1 cellular context compared by ENCODE assay signal in the genomic region with DNA sequence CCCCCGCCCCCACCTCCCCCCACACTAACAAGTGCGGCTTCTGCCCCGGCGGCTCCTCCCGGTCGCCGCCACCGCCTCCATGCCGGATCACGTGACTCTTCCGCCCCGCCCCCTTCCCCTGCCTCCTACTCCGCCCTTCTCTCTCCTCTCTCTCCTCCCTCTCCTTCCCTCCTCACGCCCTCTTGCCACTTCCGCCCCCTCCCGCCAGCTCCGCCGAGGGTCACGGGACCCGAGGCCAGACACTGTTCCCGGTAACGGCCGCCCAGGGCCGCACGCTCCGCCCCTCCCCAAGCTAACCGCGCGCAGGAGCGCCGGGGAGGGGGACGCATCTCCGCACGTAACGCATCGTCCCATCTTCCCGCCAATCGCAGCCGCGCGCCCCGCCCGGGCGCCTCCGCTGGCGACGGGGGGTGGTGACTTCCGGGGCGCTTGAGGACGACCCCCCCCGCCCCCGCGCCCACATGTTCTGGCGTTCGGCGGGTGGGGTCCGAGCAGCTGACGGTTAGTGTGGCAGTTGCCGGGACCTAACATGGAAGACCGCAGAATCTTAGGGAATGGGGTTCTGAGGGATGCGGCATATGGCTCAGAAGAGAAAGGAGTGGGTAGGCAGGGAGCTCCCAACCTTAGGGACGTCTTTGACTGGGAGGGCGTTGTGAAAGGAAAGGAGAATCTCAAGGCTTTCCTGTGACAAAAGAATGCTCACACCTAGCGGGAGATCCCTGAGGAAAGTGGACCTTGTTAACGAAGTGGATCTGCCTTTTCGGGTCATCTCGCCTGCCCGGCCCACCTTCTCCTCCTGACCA.
A peak's percentile ranks its signal among the peaks of the same experiment; 100 is the strongest.
TF ChIP-seq lines count a peak whose summit lies in the region.

A gene with protein sequence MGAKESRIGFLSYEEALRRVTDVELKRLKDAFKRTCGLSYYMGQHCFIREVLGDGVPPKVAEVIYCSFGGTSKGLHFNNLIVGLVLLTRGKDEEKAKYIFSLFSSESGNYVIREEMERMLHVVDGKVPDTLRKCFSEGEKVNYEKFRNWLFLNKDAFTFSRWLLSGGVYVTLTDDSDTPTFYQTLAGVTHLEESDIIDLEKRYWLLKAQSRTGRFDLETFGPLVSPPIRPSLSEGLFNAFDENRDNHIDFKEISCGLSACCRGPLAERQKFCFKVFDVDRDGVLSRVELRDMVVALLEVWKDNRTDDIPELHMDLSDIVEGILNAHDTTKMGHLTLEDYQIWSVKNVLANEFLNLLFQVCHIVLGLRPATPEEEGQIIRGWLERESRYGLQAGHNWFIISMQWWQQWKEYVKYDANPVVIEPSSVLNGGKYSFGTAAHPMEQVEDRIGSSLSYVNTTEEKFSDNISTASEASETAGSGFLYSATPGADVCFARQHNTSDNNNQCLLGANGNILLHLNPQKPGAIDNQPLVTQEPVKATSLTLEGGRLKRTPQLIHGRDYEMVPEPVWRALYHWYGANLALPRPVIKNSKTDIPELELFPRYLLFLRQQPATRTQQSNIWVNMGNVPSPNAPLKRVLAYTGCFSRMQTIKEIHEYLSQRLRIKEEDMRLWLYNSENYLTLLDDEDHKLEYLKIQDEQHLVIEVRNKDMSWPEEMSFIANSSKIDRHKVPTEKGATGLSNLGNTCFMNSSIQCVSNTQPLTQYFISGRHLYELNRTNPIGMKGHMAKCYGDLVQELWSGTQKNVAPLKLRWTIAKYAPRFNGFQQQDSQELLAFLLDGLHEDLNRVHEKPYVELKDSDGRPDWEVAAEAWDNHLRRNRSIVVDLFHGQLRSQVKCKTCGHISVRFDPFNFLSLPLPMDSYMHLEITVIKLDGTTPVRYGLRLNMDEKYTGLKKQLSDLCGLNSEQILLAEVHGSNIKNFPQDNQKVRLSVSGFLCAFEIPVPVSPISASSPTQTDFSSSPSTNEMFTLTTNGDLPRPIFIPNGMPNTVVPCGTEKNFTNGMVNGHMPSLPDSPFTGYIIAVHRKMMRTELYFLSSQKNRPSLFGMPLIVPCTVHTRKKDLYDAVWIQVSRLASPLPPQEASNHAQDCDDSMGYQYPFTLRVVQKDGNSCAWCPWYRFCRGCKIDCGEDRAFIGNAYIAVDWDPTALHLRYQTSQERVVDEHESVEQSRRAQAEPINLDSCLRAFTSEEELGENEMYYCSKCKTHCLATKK (N-terminal part only) (minus strand): TSS at position 92 of the 803 bp plus-strand sequence. CDS start 194 bp downstream, outside the sequence.

TF ChIP-seq in HepG2, 621 proteins besides CTCF, POLR2A, EP300 and RAD21 (continued from another document and continues in another):
- no peak for TF ChIP-seq NFE2 (CRISPR knock-in tag; IDR thresholded peaks at IDR 0.05)
- TF ChIP-seq ZBTB38 (CRISPR knock-in tag; IDR thresholded peaks at IDR 0.05) = peak; percentile 52; the same call in 1 of the 2 replicates
- TF ChIP-seq TCF7L2 (IDR thresholded peaks at IDR 0.05; ENCODE audit: low read depth, low read length) = no peak
- TF ChIP-seq NCOA5 (CRISPR knock-in tag; IDR thresholded peaks at IDR 0.05) = no peak
- TF ChIP-seq, protein P1, sequence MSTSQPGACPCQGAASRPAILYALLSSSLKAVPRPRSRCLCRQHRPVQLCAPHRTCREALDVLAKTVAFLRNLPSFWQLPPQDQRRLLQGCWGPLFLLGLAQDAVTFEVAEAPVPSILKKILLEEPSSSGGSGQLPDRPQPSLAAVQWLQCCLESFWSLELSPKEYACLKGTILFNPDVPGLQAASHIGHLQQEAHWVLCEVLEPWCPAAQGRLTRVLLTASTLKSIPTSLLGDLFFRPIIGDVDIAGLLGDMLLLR (CRISPR knock-in tag; IDR thresholded peaks at IDR 0.05) = peak; percentile 81
- TF ChIP-seq, protein P2, sequence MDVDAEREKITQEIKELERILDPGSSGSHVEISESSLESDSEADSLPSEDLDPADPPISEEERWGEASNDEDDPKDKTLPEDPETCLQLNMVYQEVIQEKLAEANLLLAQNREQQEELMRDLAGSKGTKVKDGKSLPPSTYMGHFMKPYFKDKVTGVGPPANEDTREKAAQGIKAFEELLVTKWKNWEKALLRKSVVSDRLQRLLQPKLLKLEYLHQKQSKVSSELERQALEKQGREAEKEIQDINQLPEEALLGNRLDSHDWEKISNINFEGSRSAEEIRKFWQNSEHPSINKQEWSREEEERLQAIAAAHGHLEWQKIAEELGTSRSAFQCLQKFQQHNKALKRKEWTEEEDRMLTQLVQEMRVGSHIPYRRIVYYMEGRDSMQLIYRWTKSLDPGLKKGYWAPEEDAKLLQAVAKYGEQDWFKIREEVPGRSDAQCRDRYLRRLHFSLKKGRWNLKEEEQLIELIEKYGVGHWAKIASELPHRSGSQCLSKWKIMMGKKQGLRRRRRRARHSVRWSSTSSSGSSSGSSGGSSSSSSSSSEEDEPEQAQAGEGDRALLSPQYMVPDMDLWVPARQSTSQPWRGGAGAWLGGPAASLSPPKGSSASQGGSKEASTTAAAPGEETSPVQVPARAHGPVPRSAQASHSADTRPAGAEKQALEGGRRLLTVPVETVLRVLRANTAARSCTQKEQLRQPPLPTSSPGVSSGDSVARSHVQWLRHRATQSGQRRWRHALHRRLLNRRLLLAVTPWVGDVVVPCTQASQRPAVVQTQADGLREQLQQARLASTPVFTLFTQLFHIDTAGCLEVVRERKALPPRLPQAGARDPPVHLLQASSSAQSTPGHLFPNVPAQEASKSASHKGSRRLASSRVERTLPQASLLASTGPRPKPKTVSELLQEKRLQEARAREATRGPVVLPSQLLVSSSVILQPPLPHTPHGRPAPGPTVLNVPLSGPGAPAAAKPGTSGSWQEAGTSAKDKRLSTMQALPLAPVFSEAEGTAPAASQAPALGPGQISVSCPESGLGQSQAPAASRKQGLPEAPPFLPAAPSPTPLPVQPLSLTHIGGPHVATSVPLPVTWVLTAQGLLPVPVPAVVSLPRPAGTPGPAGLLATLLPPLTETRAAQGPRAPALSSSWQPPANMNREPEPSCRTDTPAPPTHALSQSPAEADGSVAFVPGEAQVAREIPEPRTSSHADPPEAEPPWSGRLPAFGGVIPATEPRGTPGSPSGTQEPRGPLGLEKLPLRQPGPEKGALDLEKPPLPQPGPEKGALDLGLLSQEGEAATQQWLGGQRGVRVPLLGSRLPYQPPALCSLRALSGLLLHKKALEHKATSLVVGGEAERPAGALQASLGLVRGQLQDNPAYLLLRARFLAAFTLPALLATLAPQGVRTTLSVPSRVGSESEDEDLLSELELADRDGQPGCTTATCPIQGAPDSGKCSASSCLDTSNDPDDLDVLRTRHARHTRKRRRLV (CRISPR knock-in tag; IDR thresholded peaks at IDR 0.05) = no peak
- TF ChIP-seq ZNF33B (CRISPR knock-in tag; IDR thresholded peaks at IDR 0.05) = 0 out of 2 replicates have a peak, but pooled peaks have one; percentile 60
- TF ChIP-seq, protein P3, sequence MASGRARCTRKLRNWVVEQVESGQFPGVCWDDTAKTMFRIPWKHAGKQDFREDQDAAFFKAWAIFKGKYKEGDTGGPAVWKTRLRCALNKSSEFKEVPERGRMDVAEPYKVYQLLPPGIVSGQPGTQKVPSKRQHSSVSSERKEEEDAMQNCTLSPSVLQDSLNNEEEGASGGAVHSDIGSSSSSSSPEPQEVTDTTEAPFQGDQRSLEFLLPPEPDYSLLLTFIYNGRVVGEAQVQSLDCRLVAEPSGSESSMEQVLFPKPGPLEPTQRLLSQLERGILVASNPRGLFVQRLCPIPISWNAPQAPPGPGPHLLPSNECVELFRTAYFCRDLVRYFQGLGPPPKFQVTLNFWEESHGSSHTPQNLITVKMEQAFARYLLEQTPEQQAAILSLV (CRISPR knock-in tag; IDR thresholded peaks at IDR 0.05; ENCODE audit: borderline replicate concordance) = peak; percentile 89; the same call in 1 of the 2 replicates
- TF ChIP-seq, protein P4, sequence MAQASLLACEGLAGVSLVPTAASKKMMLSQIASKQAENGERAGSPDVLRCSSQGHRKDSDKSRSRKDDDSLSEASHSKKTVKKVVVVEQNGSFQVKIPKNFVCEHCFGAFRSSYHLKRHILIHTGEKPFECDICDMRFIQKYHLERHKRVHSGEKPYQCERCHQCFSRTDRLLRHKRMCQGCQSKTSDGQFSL (CRISPR knock-in tag; IDR thresholded peaks at IDR 0.05) = peak; percentile 96
- no peak for TF ChIP-seq SMARCE1 (IDR thresholded peaks at IDR 0.05; ENCODE audit: borderline replicate concordance)
- TF ChIP-seq, protein P5, sequence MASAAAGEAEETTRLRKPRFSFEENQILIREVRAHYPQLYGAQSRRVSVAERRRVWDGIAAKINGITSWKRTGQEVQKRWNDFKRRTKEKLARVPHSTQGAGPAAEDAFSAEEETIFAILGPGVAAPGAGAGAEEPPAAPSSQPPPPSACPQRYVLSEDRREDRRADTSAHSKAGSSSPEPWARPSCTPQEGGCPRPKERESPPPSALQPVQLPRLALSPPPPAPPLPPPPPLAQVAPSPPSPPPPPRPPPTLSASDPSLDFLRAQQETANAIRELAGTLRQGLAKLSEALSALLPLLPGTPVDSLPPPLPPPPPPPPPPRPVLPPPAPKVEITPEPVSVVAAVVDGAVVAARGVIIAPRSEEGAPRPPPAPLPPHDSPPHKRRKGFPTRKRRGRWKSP (CRISPR knock-in tag; IDR thresholded peaks at IDR 0.05) = peak; percentile 92; the same call in 1 of the 2 replicates
- peak; percentile 99 for TF ChIP-seq RXRB (CRISPR knock-in tag; IDR thresholded peaks at IDR 0.05; ENCODE audit: borderline replicate concordance)
- no peak for TF ChIP-seq ZNF337 (CRISPR knock-in tag; IDR thresholded peaks at IDR 0.05; ENCODE audit: borderline replicate concordance, low read depth)
- TF ChIP-seq ZIK1 (CRISPR knock-in tag; IDR thresholded peaks at IDR 0.05; ENCODE audit: borderline replicate concordance, low read depth) = peak; percentile 88; the same call in 1 of the 2 replicates
- TF ChIP-seq REXO4 (CRISPR knock-in tag; IDR thresholded peaks at IDR 0.05; ENCODE audit: borderline replicate concordance) = no peak
- TF ChIP-seq ZNF598 (CRISPR knock-in tag; IDR thresholded peaks at IDR 0.05; ENCODE audit: borderline replicate concordance) = peak; percentile 48; the same call in 1 of the 2 replicates
- peak; percentile 59; the same call in 1 of the 2 replicates for TF ChIP-seq ZNF792 (CRISPR knock-in tag; IDR thresholded peaks at IDR 0.05)
- no peak for TF ChIP-seq MBNL3 (CRISPR knock-in tag; conservative IDR thresholded peaks at IDR 0.05)
- peak; percentile 96 for TF ChIP-seq GABPB1 (CRISPR knock-in tag; IDR thresholded peaks at IDR 0.05)
- TF ChIP-seq ATF7-NPFF (CRISPR knock-in tag; IDR thresholded peaks at IDR 0.05; ENCODE audit: low read depth) = peak; percentile 90; the same call in 1 of the 2 replicates
- TF ChIP-seq, protein P6, sequence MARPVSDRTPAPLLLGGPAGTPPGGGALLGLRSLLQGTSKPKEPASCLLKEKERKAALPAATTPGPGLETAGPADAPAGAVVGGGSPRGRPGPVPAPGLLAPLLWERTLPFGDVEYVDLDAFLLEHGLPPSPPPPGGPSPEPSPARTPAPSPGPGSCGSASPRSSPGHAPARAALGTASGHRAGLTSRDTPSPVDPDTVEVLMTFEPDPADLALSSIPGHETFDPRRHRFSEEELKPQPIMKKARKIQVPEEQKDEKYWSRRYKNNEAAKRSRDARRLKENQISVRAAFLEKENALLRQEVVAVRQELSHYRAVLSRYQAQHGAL (CRISPR knock-in tag; IDR thresholded peaks at IDR 0.05; ENCODE audit: not compliant biosample characterization) = no peak
- TF ChIP-seq DR1 (CRISPR knock-in tag; IDR thresholded peaks at IDR 0.05) = peak; percentile 90
- TF ChIP-seq ZFP62 (CRISPR knock-in tag; IDR thresholded peaks at IDR 0.05) = no peak
- TF ChIP-seq, protein P7, sequence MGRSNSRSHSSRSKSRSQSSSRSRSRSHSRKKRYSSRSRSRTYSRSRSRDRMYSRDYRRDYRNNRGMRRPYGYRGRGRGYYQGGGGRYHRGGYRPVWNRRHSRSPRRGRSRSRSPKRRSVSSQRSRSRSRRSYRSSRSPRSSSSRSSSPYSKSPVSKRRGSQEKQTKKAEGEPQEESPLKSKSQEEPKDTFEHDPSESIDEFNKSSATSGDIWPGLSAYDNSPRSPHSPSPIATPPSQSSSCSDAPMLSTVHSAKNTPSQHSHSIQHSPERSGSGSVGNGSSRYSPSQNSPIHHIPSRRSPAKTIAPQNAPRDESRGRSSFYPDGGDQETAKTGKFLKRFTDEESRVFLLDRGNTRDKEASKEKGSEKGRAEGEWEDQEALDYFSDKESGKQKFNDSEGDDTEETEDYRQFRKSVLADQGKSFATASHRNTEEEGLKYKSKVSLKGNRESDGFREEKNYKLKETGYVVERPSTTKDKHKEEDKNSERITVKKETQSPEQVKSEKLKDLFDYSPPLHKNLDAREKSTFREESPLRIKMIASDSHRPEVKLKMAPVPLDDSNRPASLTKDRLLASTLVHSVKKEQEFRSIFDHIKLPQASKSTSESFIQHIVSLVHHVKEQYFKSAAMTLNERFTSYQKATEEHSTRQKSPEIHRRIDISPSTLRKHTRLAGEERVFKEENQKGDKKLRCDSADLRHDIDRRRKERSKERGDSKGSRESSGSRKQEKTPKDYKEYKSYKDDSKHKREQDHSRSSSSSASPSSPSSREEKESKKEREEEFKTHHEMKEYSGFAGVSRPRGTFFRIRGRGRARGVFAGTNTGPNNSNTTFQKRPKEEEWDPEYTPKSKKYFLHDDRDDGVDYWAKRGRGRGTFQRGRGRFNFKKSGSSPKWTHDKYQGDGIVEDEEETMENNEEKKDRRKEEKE (IDR thresholded peaks at IDR 0.05) = no peak
- TF ChIP-seq, protein P8, sequence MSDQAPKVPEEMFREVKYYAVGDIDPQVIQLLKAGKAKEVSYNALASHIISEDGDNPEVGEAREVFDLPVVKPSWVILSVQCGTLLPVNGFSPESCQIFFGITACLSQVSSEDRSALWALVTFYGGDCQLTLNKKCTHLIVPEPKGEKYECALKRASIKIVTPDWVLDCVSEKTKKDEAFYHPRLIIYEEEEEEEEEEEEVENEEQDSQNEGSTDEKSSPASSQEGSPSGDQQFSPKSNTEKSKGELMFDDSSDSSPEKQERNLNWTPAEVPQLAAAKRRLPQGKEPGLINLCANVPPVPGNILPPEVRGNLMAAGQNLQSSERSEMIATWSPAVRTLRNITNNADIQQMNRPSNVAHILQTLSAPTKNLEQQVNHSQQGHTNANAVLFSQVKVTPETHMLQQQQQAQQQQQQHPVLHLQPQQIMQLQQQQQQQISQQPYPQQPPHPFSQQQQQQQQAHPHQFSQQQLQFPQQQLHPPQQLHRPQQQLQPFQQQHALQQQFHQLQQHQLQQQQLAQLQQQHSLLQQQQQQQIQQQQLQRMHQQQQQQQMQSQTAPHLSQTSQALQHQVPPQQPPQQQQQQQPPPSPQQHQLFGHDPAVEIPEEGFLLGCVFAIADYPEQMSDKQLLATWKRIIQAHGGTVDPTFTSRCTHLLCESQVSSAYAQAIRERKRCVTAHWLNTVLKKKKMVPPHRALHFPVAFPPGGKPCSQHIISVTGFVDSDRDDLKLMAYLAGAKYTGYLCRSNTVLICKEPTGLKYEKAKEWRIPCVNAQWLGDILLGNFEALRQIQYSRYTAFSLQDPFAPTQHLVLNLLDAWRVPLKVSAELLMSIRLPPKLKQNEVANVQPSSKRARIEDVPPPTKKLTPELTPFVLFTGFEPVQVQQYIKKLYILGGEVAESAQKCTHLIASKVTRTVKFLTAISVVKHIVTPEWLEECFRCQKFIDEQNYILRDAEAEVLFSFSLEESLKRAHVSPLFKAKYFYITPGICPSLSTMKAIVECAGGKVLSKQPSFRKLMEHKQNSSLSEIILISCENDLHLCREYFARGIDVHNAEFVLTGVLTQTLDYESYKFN (CRISPR knock-in tag; conservative IDR thresholded peaks at IDR 0.05) = peak; percentile 89
- TF ChIP-seq, protein P9, sequence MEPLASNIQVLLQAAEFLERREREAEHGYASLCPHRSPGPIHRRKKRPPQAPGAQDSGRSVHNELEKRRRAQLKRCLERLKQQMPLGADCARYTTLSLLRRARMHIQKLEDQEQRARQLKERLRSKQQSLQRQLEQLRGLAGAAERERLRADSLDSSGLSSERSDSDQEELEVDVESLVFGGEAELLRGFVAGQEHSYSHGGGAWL (CRISPR knock-in tag; IDR thresholded peaks at IDR 0.05) = peak; percentile 94
- TF ChIP-seq MED13 (CRISPR knock-in tag; IDR thresholded peaks at IDR 0.05) = peak; percentile 87; the same call in 1 of the 2 replicates
- peak; percentile 48 for TF ChIP-seq ESRRA (CRISPR knock-in tag; IDR thresholded peaks at IDR 0.05; ENCODE audit: low read depth)
- peak; percentile 98 for TF ChIP-seq YEATS4 (CRISPR knock-in tag; IDR thresholded peaks at IDR 0.05; ENCODE audit: borderline replicate concordance)
- TF ChIP-seq MEF2D (CRISPR knock-in tag; IDR thresholded peaks at IDR 0.05) = peak; percentile 79; the same call in 1 of the 2 replicates
- no peak for TF ChIP-seq SNAI1 (CRISPR knock-in tag; IDR thresholded peaks at IDR 0.05; ENCODE audit: borderline replicate concordance)
- no peak for TF ChIP-seq CEBPG (CRISPR knock-in tag; IDR thresholded peaks at IDR 0.05)
